Comparison of ENCODE assay signal across 2 cellular contexts in the genomic region with DNA sequence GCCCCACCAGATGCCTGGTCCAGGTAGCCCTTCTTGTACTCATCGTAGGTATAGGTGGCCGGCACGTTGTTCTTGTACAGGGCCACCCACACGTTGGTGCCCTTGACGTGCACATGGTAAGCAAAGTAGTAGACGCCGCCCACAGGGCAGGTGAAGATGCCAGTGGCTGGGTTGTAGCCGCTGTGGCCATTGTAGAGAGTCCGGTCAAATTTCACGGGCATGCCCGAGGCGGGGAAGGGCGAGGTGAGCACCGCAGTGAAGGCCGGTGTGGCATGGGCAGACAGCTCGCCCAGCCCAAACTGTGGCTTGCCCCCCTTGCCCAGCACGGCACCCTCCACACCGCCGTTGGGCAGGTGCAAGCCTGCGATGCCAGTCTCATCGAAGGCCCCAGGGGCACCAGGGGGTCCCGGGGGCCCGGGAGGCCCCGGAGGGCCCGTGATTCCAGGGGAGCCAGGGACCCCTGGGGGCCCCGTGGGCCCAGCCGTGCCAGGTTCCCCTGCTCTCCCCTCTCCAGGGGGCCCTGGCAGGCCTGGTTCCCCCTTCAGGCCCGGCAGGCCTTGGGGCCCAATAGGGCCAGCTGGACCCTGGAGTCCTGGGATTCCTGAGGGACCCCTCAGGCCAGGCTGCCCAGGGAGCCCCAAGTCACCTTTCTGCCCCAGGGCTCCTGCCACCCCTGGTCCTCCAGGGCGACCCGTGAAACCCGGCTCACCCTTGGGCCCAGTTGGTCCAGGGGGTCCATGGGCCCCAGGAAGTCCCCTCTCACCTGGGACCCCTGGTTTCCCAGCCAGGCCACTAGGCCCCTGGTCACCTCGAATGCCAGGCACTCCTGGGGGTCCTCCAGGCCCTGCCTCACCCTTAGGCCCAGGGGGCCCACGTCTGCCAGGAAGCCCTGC.
TF ChIP-seq lines count a peak whose summit lies in the region.

No MANE protein-coding gene starts in this region.

TF ChIP-seq in GM23338, 12 proteins besides CTCF, POLR2A, EP300 and RAD21:
- TF ChIP-seq NANOG (IDR thresholded peaks at IDR 0.05; ENCODE audit: borderline replicate concordance) (no peak), EZH2 (IDR thresholded peaks at IDR 0.05; ENCODE audit: low read depth, unreplicated experiment) (no peak), ZNF331 (CRISPR knock-in tag; IDR thresholded peaks at IDR 0.05; ENCODE audit: low read depth) (no peak), POLR2AphosphoS5 (IDR thresholded peaks at IDR 0.05; ENCODE audit: low read depth) (no peak), ZNF114 (CRISPR knock-in tag; IDR thresholded peaks at IDR 0.05) (no peak)
- TF ChIP-seq, protein P1, sequence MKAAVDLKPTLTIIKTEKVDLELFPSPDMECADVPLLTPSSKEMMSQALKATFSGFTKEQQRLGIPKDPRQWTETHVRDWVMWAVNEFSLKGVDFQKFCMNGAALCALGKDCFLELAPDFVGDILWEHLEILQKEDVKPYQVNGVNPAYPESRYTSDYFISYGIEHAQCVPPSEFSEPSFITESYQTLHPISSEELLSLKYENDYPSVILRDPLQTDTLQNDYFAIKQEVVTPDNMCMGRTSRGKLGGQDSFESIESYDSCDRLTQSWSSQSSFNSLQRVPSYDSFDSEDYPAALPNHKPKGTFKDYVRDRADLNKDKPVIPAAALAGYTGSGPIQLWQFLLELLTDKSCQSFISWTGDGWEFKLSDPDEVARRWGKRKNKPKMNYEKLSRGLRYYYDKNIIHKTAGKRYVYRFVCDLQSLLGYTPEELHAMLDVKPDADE (IDR thresholded peaks at IDR 0.05), result no peak
- TF ChIP-seq, protein P2, sequence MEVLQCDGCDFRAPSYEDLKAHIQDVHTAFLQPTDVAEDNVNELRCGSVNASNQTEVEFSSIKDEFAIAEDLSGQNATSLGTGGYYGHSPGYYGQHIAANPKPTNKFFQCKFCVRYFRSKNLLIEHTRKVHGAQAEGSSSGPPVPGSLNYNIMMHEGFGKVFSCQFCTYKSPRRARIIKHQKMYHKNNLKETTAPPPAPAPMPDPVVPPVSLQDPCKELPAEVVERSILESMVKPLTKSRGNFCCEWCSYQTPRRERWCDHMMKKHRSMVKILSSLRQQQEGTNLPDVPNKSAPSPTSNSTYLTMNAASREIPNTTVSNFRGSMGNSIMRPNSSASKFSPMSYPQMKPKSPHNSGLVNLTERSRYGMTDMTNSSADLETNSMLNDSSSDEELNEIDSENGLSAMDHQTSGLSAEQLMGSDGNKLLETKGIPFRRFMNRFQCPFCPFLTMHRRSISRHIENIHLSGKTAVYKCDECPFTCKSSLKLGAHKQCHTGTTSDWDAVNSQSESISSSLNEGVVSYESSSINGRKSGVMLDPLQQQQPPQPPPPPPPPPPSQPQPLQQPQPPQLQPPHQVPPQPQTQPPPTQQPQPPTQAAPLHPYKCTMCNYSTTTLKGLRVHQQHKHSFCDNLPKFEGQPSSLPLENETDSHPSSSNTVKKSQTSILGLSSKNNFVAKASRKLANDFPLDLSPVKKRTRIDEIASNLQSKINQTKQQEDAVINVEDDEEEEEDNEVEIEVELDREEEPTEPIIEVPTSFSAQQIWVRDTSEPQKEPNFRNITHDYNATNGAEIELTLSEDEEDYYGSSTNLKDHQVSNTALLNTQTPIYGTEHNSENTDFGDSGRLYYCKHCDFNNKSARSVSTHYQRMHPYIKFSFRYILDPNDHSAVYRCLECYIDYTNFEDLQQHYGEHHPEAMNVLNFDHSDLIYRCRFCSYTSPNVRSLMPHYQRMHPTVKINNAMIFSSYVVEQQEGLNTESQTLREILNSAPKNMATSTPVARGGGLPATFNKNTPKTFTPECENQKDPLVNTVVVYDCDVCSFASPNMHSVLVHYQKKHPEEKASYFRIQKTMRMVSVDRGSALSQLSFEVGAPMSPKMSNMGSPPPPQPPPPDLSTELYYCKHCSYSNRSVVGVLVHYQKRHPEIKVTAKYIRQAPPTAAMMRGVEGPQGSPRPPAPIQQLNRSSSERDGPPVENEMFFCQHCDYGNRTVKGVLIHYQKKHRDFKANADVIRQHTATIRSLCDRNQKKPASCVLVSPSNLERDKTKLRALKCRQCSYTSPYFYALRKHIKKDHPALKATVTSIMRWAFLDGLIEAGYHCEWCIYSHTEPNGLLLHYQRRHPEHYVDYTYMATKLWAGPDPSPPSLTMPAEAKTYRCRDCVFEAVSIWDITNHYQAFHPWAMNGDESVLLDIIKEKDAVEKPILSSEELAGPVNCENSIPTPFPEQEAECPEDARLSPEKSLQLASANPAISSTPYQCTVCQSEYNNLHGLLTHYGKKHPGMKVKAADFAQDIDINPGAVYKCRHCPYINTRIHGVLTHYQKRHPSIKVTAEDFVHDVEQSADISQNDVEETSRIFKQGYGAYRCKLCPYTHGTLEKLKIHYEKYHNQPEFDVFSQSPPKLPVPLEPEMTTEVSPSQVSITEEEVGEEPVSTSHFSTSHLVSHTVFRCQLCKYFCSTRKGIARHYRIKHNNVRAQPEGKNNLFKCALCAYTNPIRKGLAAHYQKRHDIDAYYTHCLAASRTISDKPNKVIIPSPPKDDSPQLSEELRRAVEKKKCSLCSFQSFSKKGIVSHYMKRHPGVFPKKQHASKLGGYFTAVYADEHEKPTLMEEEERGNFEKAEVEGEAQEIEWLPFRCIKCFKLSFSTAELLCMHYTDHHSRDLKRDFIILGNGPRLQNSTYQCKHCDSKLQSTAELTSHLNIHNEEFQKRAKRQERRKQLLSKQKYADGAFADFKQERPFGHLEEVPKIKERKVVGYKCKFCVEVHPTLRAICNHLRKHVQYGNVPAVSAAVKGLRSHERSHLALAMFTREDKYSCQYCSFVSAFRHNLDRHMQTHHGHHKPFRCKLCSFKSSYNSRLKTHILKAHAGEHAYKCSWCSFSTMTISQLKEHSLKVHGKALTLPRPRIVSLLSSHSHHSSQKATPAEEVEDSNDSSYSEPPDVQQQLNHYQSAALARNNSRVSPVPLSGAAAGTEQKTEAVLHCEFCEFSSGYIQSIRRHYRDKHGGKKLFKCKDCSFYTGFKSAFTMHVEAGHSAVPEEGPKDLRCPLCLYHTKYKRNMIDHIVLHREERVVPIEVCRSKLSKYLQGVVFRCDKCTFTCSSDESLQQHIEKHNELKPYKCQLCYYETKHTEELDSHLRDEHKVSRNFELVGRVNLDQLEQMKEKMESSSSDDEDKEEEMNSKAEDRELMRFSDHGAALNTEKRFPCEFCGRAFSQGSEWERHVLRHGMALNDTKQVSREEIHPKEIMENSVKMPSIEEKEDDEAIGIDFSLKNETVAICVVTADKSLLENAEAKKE (CRISPR knock-in tag; IDR thresholded peaks at IDR 0.05), result no peak
TF ChIP-seq in GM23338: peak in this region for 0.

TF ChIP-seq in IMR-90, 13 proteins besides CTCF, POLR2A, EP300 and RAD21:
- TF ChIP-seq CEBPB (IDR thresholded peaks at IDR 0.05; ENCODE audit: low read depth, low read length), result no peak
- TF ChIP-seq MAFK (IDR thresholded peaks at IDR 0.05; ENCODE audit: low read depth, low read length), result no peak
- TF ChIP-seq MXI1 (IDR thresholded peaks at IDR 0.05; ENCODE audit: borderline replicate concordance, low read depth, low read length), result no peak
- no peak for TF ChIP-seq SMC3 (IDR thresholded peaks at IDR 0.05; ENCODE audit: low read depth, low read length)
- no peak for TF ChIP-seq BHLHE40 (IDR thresholded peaks at IDR 0.05; ENCODE audit: low read depth, low read length)
- no peak for TF ChIP-seq RCOR1 (IDR thresholded peaks at IDR 0.05; ENCODE audit: insufficient replicate concordance, low read length)
- no peak for TF ChIP-seq USF2 (IDR thresholded peaks at IDR 0.05; ENCODE audit: low read depth, low read length)
- no peak for TF ChIP-seq CHD1 (IDR thresholded peaks at IDR 0.05; ENCODE audit: low read depth, low read length)
- TF ChIP-seq FOS (IDR thresholded peaks at IDR 0.05; ENCODE audit: low read depth, low read length), result no peak
- no peak for TF ChIP-seq RFX5 (IDR thresholded peaks at IDR 0.05; ENCODE audit: low read depth, low read length)
- no peak for TF ChIP-seq MAZ (IDR thresholded peaks at IDR 0.05; ENCODE audit: borderline replicate concordance, low read depth, low read length)
- TF ChIP-seq NFE2L2 (IDR thresholded peaks at IDR 0.05; ENCODE audit: low read depth, low read length), result no peak
- TF ChIP-seq, protein P3, sequence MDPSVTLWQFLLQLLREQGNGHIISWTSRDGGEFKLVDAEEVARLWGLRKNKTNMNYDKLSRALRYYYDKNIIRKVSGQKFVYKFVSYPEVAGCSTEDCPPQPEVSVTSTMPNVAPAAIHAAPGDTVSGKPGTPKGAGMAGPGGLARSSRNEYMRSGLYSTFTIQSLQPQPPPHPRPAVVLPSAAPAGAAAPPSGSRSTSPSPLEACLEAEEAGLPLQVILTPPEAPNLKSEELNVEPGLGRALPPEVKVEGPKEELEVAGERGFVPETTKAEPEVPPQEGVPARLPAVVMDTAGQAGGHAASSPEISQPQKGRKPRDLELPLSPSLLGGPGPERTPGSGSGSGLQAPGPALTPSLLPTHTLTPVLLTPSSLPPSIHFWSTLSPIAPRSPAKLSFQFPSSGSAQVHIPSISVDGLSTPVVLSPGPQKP (IDR thresholded peaks at IDR 0.05; ENCODE audit: borderline replicate concordance, low read depth, low read length), result no peak
